Comparison of ENCODE assay signal across 12 cellular contexts in the genomic region with DNA sequence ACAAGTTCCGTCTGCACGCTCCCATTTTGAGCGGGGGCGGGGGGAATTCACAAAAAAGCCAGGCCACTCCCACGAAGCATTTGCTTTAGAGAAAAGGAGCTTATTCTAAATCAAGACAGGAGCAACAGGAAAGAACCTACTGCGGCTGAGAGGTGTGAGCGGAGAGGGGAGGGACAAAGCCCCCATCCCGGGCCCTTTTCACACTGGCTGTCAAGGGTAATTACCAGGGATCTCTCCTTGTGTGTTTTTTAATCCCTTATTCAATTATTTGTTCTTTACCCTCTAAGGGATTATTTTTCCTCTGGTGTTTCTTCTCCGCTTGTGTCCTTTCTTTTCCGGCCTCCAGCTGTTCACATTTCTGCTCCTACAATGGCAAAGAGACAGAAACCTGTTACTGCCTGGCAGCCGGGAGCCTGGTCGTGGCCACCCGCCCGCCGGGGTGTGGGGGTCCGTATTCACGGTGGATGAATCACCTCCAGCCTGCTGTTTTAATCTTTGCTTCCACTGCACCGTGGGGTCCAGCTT.
DNase-seq lines count a peak whose midpoint lies in the region; ATAC-seq and TF ChIP-seq lines count a peak whose summit lies in the region.
"Had no signal": no experiment of that assay in that cellular context is flagged by ENCODE, and none has a peak within 500 bp of the region (broad histone marks: within the 10 kb centered on the region; RNA-seq: fewer than 3 reads in every experiment).

No MANE protein-coding gene starts in this region.

- H3K4me3 Mint-ChIP-seq in stimulated activated effector memory CD8-positive, alpha-beta T cell treated with anti-CD3 and anti-CD28 coated beads, Interleukin-12 subunit alpha, Interleukin-12 subunit beta, amount 100 ng/mL, for 72 hours, result no peak overlapping the region

- H3K27me3 ChIP-seq in NT2/D1 (ENCODE audit: insufficient read depth, insufficient read length), result peaks cover 13% of the 10 kb centered on the region
- H3K27me3 ChIP-seq in uterus, result no peaks in the 10 kb centered on the region

- TF ChIP-seq CTCF in uterus (IDR thresholded peaks at IDR 0.05), result no peak

- no peaks in the 10 kb centered on the region for H3K9me3 ChIP-seq in NT2/D1 (ENCODE audit: insufficient read depth, low read length)
- H3K9me3 ChIP-seq in uterus, result no peaks in the 10 kb centered on the region
- H3K9me3 ChIP-seq: neutrophil had no signal

- DNase-seq in stimulated activated CD4-positive, alpha-beta T cell treated with anti-CD3 and anti-CD28 coated beads, Interleukin-15, amount 100 ng/mL, for 24 hours, result peak; percentile 16
- no peak for DNase-seq in stimulated activated CD4-positive, alpha-beta T cell treated with anti-CD3 and anti-CD28 coated beads, Interleukin-12 subunit alpha, Interleukin-12 subunit beta, amount 100 ng/mL, for 4 hours
- DNase-seq in NT2/D1 (ENCODE audit: low read depth, low spot score) (peak; percentile 49), iPS-NIHi7 (ENCODE audit: extremely low spot score) (peak; percentile 70), uterus (peak in 1 of 2 donors; percentile 25), NCI-H446 (lab: John Stamatoyannopoulos, UW) (no peak)
- DNase-seq in stimulated activated effector memory CD8-positive, alpha-beta T cell treated with anti-CD3 and anti-CD28 coated beads, Interleukin-12 subunit alpha, Interleukin-12 subunit beta, amount 100 ng/mL, for 72 hours (ENCODE audit: low spot score in 2 of 2), result no peak
- DNase-seq: amniotic stem cell, C1 segment of cervical spinal cord had no signal

- no peak overlapping the region for H3K4me3 ChIP-seq in NT2/D1 (ENCODE audit: insufficient read length, low read depth)
- H3K4me3 ChIP-seq in uterus, result peak overlapping the region in 1 of 2 donors; percentile 5
- H3K4me3 ChIP-seq: SK-N-MC had no signal

- no peaks in the 10 kb centered on the region for H3K36me3 ChIP-seq in NT2/D1 (ENCODE audit: insufficient read depth, insufficient read length, low read length)
- H3K36me3 ChIP-seq in uterus, result no peaks in the 10 kb centered on the region
- H3K36me3 ChIP-seq: neutrophil had no signal

- no peaks in the 10 kb centered on the region for H3K9me3 Mint-ChIP-seq in stimulated activated effector memory CD8-positive, alpha-beta T cell treated with anti-CD3 and anti-CD28 coated beads, Interleukin-12 subunit alpha, Interleukin-12 subunit beta, amount 100 ng/mL, for 72 hours

- no peak for ATAC-seq in stimulated activated effector memory CD8-positive, alpha-beta T cell treated with anti-CD3 and anti-CD28 coated beads, Interleukin-12 subunit alpha, Interleukin-12 subunit beta, amount 100 ng/mL, for 72 hours
- ATAC-seq in GM18868 (IDR thresholded peaks at IDR 0.05; ENCODE audit: unreplicated experiment), result no peak

- intact Hi-C loops in uterus (cut with DNase I; ENCODE audit: low total_unique reads), result no loop called here

- H3K4me1 ChIP-seq in NT2/D1 (ENCODE audit: insufficient read depth, insufficient read length), result peaks cover 15% of the 10 kb centered on the region
- H3K4me1 ChIP-seq in uterus, result no peaks in the 10 kb centered on the region

- no peak overlapping the region for H3K27ac Mint-ChIP-seq in stimulated activated effector memory CD8-positive, alpha-beta T cell treated with anti-CD3 and anti-CD28 coated beads, Interleukin-12 subunit alpha, Interleukin-12 subunit beta, amount 100 ng/mL, for 72 hours

- TF ChIP-seq POLR2A in uterus (IDR thresholded peaks at IDR 0.05), result no peak

- peak overlapping the region; percentile 21 for H3K9ac ChIP-seq in NT2/D1 (ENCODE audit: insufficient read length, low read depth)

- peak overlapping the region; percentile 54 for H3K27ac ChIP-seq in uterus
- H3K27ac ChIP-seq: neutrophil, SK-N-MC had no signal

- no peaks in the 10 kb centered on the region for H3K36me3 Mint-ChIP-seq in stimulated activated effector memory CD8-positive, alpha-beta T cell treated with anti-CD3 and anti-CD28 coated beads, Interleukin-12 subunit alpha, Interleukin-12 subunit beta, amount 100 ng/mL, for 72 hours

- no peaks in the 10 kb centered on the region for H3K4me1 Mint-ChIP-seq in stimulated activated effector memory CD8-positive, alpha-beta T cell treated with anti-CD3 and anti-CD28 coated beads, Interleukin-12 subunit alpha, Interleukin-12 subunit beta, amount 100 ng/mL, for 72 hours

Comparison
In these comparisons a context has a peak if more than half of its experiments do, and no peak if none do; other contexts are left out.
1. DNase-seq: peak in stimulated activated CD4-positive, alpha-beta T cell treated with anti-CD3 and anti-CD28 coated beads, Interleukin-15, amount 100 ng/mL, for 24 hours (single experiment), NT2/D1 (single experiment) and iPS-NIHi7 (single experiment); none in stimulated activated CD4-positive, alpha-beta T cell treated with anti-CD3 and anti-CD28 coated beads, Interleukin-12 subunit alpha, Interleukin-12 subunit beta, amount 100 ng/mL, for 4 hours (single experiment), stimulated activated effector memory CD8-positive, alpha-beta T cell treated with anti-CD3 and anti-CD28 coated beads, Interleukin-12 subunit alpha, Interleukin-12 subunit beta, amount 100 ng/mL, for 72 hours (0 of 2) and NCI-H446 (0 of 2).